In the genomic region with DNA sequence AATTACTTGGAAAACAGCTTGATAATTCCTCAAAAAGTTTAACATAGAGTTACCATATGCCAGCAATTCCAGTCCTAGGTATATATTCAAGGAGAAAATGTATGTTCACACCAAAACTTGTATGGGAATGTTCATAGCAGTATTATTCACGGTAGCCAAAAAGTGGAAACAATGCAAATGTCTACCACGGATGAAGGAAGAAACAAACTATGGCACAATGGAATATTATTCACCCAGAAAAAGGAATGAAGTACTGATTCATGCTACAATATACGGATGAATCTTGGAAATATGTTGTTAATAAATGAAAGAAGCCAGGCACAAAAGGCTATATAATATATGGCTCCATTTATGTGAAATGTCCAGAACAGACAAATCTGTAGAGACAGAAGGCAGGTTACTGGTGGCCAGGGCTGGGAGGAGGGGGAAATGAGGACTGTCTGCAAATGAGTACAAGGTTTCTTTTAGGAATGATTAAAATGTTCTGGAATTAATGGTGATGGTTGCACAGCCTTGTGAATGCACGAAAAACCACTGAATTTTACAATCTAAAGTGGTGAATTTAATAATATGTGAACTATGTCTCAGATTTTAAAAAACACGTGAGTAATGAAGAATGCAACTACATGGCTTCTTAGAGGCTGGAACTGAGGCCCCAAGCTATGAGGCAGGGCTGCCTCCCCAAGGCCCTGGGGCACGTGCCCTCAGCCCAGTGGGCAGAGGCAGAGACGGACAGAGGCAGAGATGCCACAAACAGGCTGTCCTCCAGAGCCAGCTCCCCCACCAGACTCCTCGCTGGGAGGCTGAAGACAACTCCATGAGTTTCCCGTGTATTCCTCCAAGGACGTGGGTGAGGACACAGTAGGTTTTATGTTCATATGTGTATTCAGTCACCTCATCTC, we compare ENCODE assay signal across 18 cellular contexts. TPM values are rescaled to one million over a fixed set of nuclear protein-coding genes. Genes with fewer than 3 reads are reported as not detected.
DNase-seq lines count a peak whose midpoint lies in the region; ATAC-seq and TF ChIP-seq lines count a peak whose summit lies in the region.
"Had no signal": no experiment of that assay in that cellular context is flagged by ENCODE, and none has a peak within 500 bp of the region (broad histone marks: within the 10 kb centered on the region; RNA-seq: fewer than 3 reads in every experiment).

No MANE protein-coding gene starts in this region.

- no peaks in the 10 kb centered on the region for H3K27me3 ChIP-seq in left ventricle myocardium inferior (ENCODE audit: low read depth)
- H3K27me3 ChIP-seq in muscle layer of colon (ENCODE audit: control insufficient read depth in 1 of 2, insufficient read depth in 2 of 2, low read length in 2 of 2) = no peaks in the 10 kb centered on the region
- H3K27me3 ChIP-seq in tibial artery = no peaks in the 10 kb centered on the region

- peaks cover 2% of the 10 kb centered on the region; the same call in 1 of the 2 replicates for H3K27me3 Mint-ChIP-seq in HFFc6 (ENCODE audit: insufficient read depth)

- peaks cover 9% of the 10 kb centered on the region; the same call in 1 of the 2 replicates for H3K36me3 Mint-ChIP-seq in HFFc6 (ENCODE audit: low read depth)
- H3K36me3 Mint-ChIP-seq: IgD-negative memory B cell had no signal

- no peaks in the 10 kb centered on the region for H3K9me3 Mint-ChIP-seq in HFFc6

- peak overlapping the region; percentile 29; the same call in 1 of the 2 replicates for H3K27ac Mint-ChIP-seq in HFFc6
- H3K27ac Mint-ChIP-seq: IgD-negative memory B cell had no signal

- DNase-seq in left ventricle myocardium inferior = no peak
- DNase-seq in Right ventricle myocardium inferior (ENCODE audit: missing footprints) = no peak
- peak; percentile 17 for DNase-seq in HFFc6
- DNase-seq in tibial artery = no peak
- DNase-seq in DMS153 treated with DMSO at 0.1 percent for 48 hours (lab: John Stamatoyannopoulos, UW; ENCODE audit: unreplicated experiment) = no peak
- DNase-seq in stimulated activated CD4-positive, alpha-beta T cell treated with anti-CD3 and anti-CD28 coated beads, Interleukin-1b, Interleukin-23, amount 100 ng/mL, for 48 hours = no peak
- DNase-seq in amniotic stem cell (lab: John Stamatoyannopoulos, UW) = no peak
- DNase-seq: C1 segment of cervical spinal cord, DMS 273 treated with DMSO at 0.1 percent for 48 hours, NCI-H1105 treated with DMSO at 0.1 percent for 48 hours, NCI-H187 treated with DMSO at 0.1 percent for 48 hours, NCI-H526 treated with DMSO at 0.1 percent for 48 hours, SHP77 treated with DMSO at 0.1 percent for 48 hours had no signal

- peaks cover 47% of the 10 kb centered on the region for H3K4me1 Mint-ChIP-seq in HFFc6 (ENCODE audit: low read depth)

- peaks cover 3% of the 10 kb centered on the region for H3K9me3 ChIP-seq in left ventricle myocardium inferior (replicated peaks)
- H3K9me3 ChIP-seq in muscle layer of colon (ENCODE audit: low read length) = no peaks in the 10 kb centered on the region
- no peaks in the 10 kb centered on the region for H3K9me3 ChIP-seq in tibial artery

- no peak for TF ChIP-seq CTCF in left ventricle myocardium inferior (IDR thresholded peaks at IDR 0.05; ENCODE audit: borderline replicate concordance)
- no peak for TF ChIP-seq CTCF in HFFc6 (IDR thresholded peaks at IDR 0.05)
- TF ChIP-seq CTCF in tibial artery (IDR thresholded peaks at IDR 0.05) = no peak

- H3K27ac ChIP-seq in left ventricle myocardium inferior (replicated peaks) (peak overlapping the region; percentile 99), muscle layer of colon (ENCODE audit: low read depth, low read length) (peak overlapping the region; percentile 94), tibial artery (peak overlapping the region; percentile 49 to 95)
- H3K27ac ChIP-seq: HL-60 had no signal

- no peak for ATAC-seq in Right ventricle myocardium inferior

- H3K9ac ChIP-seq in muscle layer of colon (ENCODE audit: low read length) = no peak overlapping the region

- intact Hi-C loops in left ventricle myocardium inferior (cut with micrococcal nuclease) = no loop called here
- intact Hi-C loops in Right ventricle myocardium inferior (cut with DNase I) = loop anchor here (5.0 to 10.0 kb wide), 2 partner anchors 33 to 146 kb away; partner anchors contain the start of gene IWS1
- intact Hi-C loops in tibial artery (cut with DNase I; ENCODE audit: low total_unique reads) = loop anchor here (10.0 kb wide), 1 partner anchor 286 kb away; the partner anchor contains the start of gene MAP3K2

- H3K4me3 ChIP-seq in left ventricle myocardium inferior (peak overlapping the region; percentile 94), muscle layer of colon (ENCODE audit: low read depth in 1 of 2, low read length in 2 of 2) (peak overlapping the region in 1 of 2 donors; percentile 95), tibial artery (no peak overlapping the region)

- no peak overlapping the region for H3K4me3 Mint-ChIP-seq in HFFc6

- H3K4me1 ChIP-seq in left ventricle myocardium inferior (peaks cover 95% of the 10 kb centered on the region), muscle layer of colon (ENCODE audit: insufficient read depth, low read length) (peaks cover 50% of the 10 kb centered on the region), tibial artery (peaks cover 0 to 74% (median 45%) of the 10 kb centered on the region in 4 donors)

- H3K36me3 ChIP-seq in left ventricle myocardium inferior (peaks cover 22% of the 10 kb centered on the region), muscle layer of colon (ENCODE audit: insufficient read depth, low read length) (peaks cover 24% of the 10 kb centered on the region), tibial artery (no peaks in the 10 kb centered on the region)

RNA-seq across cellular contexts. Expression of gene LIMS2, which starts 5.0 kb away (rescaled TPM):
- 173 TPM for total RNA-seq in left ventricle myocardium inferior
- total RNA-seq in Right ventricle myocardium inferior = 260 TPM
- 10 to 100 TPM; 47.8 to 65.0 (median 59.1) TPM for total RNA-seq in HFFc6 (2021; fragmentation: NEBNext Ultra II Directional; extraction: Animal tissue kit (Norgen Biotek cat#: 25700))

RNA-seq across cellular contexts. Expression of gene GPR17, which starts 24.4 kb away (rescaled TPM):
- total RNA-seq in left ventricle myocardium inferior (0.16 TPM), Right ventricle myocardium inferior (0.16 TPM)
- total RNA-seq in HFFc6 (2021; fragmentation: NEBNext Ultra II Directional; extraction: Animal tissue kit (Norgen Biotek cat#: 25700)) = not detected
- total RNA-seq: Daoy, LHCN-M2 had no signal

RNA-seq across cellular contexts. Expression of gene SFT2D3, which starts 31.0 kb away (rescaled TPM):
- total RNA-seq in left ventricle myocardium inferior (2.9 TPM), Right ventricle myocardium inferior (3.1 TPM)
- 1 to 10 TPM; 2.5 to 3.2 (median 3.0) TPM for total RNA-seq in HFFc6 (2021; fragmentation: NEBNext Ultra II Directional; extraction: Animal tissue kit (Norgen Biotek cat#: 25700))
